Comparison of ENCODE assay signal across 15 cellular contexts in genomic region chr17:1010086-1010450, GRCh38.
"Had no signal": no experiment of that assay in that cellular context is flagged by ENCODE, and none has a peak within 500 bp of the region (broad histone marks: within the 10 kb centered on the region; RNA-seq: fewer than 3 reads in every experiment).

No MANE protein-coding gene starts in this region.

- H3K36me3 ChIP-seq: breast epithelium had no signal

- ATAC-seq: activated CD8-positive, alpha-beta T cell treated with anti-CD3 and anti-CD28 coated beads, Interleukin-2, amount 10 ng/mL, durations not matched to agents 7 days and 5 days; activated naive CD8-positive, alpha-beta T cell treated with anti-CD3 and anti-CD28 coated beads, Interleukin-2, amount 50 U/mL, for 24 hours; activated T-cell treated with anti-CD3 and anti-CD28 coated beads, Interleukin-2, amount 50 U/mL, for 4 hours; effector memory CD8-positive, alpha-beta T cell; left lobe of liver; stimulated activated naive CD8-positive, alpha-beta T cell treated with anti-CD3 and anti-CD28 coated beads, Interleukin-15, Interleukin-2, amounts not matched to agents 100 U/mL and 50 U/mL, for 24 hours had no signal

- H3K4me3 ChIP-seq: breast epithelium had no signal

- DNase-seq: activated CD4-positive, alpha-beta T cell treated with anti-CD3 and anti-CD28 coated beads, Interleukin-2, amount 10 ng/mL, durations not matched to agents 24 days and 14 days; activated CD4-positive, CD25-positive, alpha-beta regulatory T cell; activated CD8-positive, alpha-beta T cell treated with anti-CD3 and anti-CD28 coated beads, Interleukin-2, amount 10 ng/mL, durations not matched to agents 7 days and 5 days; activated effector memory CD4-positive, alpha-beta T cell treated with Interleukin-2 at 50 U/mL for 16 hours; activated naive CD4-positive, alpha-beta T cell treated with anti-CD3 and anti-CD28 coated beads, Interleukin-2, amount 10 ng/mL, durations not matched to agents 7 days and 5 days; activated naive CD8-positive, alpha-beta T cell treated with anti-CD3 and anti-CD28 coated beads, Interleukin-2, amount 50 U/mL, for 24 hours; activated T-cell treated with anti-CD3 and anti-CD28 coated beads, Interleukin-2, amount 50 U/mL, for 4 hours; cerebellar nuclear complex; effector memory CD8-positive, alpha-beta T cell; occipital lobe; SK-N-SH; stimulated activated CD4-positive, alpha-beta T cell treated with anti-CD3 and anti-CD28 coated beads, Interleukin-1b, Interleukin-23, amount 100 ng/mL, for 48 hours; stimulated activated naive CD8-positive, alpha-beta T cell treated with anti-CD3 and anti-CD28 coated beads, Interleukin-15, Interleukin-2, amounts not matched to agents 100 U/mL and 50 U/mL, for 24 hours had no signal

- H3K9me3 ChIP-seq: breast epithelium, SK-N-SH had no signal

- H3K27me3 ChIP-seq: breast epithelium had no signal
